In the genomic region with DNA sequence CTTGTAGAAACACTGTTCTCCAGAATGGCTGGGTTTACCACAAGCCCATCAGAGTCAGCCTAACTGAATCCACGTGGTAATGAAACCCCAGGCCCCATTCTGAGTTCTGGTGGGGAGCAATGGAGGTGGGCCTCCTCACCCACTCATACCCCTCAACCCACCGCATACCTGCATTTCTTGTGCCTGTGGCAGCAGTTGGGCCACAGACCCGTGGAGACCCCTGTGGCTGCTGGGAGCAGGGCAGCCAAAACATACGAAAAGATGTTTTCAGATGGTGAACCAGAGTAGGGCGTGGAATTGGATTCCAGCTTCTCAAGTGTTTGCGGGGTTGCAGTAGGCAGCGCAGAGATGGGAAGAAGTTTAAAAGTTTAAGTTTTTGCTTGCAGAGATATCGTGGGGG, we compare ENCODE assay signal across 1 cellular context.
TF ChIP-seq lines count a peak whose summit lies in the region.

No MANE protein-coding gene starts in this region.

TF ChIP-seq in WTC11, 78 proteins besides CTCF, POLR2A, EP300 and RAD21:
- TF ChIP-seq, protein P1, sequence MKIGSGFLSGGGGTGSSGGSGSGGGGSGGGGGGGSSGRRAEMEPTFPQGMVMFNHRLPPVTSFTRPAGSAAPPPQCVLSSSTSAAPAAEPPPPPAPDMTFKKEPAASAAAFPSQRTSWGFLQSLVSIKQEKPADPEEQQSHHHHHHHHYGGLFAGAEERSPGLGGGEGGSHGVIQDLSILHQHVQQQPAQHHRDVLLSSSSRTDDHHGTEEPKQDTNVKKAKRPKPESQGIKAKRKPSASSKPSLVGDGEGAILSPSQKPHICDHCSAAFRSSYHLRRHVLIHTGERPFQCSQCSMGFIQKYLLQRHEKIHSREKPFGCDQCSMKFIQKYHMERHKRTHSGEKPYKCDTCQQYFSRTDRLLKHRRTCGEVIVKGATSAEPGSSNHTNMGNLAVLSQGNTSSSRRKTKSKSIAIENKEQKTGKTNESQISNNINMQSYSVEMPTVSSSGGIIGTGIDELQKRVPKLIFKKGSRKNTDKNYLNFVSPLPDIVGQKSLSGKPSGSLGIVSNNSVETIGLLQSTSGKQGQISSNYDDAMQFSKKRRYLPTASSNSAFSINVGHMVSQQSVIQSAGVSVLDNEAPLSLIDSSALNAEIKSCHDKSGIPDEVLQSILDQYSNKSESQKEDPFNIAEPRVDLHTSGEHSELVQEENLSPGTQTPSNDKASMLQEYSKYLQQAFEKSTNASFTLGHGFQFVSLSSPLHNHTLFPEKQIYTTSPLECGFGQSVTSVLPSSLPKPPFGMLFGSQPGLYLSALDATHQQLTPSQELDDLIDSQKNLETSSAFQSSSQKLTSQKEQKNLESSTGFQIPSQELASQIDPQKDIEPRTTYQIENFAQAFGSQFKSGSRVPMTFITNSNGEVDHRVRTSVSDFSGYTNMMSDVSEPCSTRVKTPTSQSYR (CRISPR knock-in tag; IDR thresholded peaks at IDR 0.05) = no peak
- TF ChIP-seq GABPB1 (CRISPR knock-in tag; IDR thresholded peaks at IDR 0.05) (no peak), NFE2L1 (CRISPR knock-in tag; IDR thresholded peaks at IDR 0.05) (no peak), SMAD4 (CRISPR knock-in tag; IDR thresholded peaks at IDR 0.05) (no peak), FOXP1 (CRISPR knock-in tag; IDR thresholded peaks at IDR 0.05; ENCODE audit: borderline replicate concordance) (no peak), MYBL2 (CRISPR knock-in tag; IDR thresholded peaks at IDR 0.05) (no peak), ZNF671 (CRISPR knock-in tag; IDR thresholded peaks at IDR 0.05) (no peak), ZNF138 (CRISPR knock-in tag; conservative IDR thresholded peaks at IDR 0.05) (no peak), TEAD1 (CRISPR knock-in tag; IDR thresholded peaks at IDR 0.05) (no peak), KAT7 (CRISPR knock-in tag; IDR thresholded peaks at IDR 0.05; ENCODE audit: borderline replicate concordance) (no peak), MXD4 (CRISPR knock-in tag; IDR thresholded peaks at IDR 0.05; ENCODE audit: borderline replicate concordance) (no peak), ZNF416 (CRISPR knock-in tag; IDR thresholded peaks at IDR 0.05) (no peak), GTF2I (CRISPR knock-in tag; conservative IDR thresholded peaks at IDR 0.05) (no peak), CREB1 (CRISPR knock-in tag; IDR thresholded peaks at IDR 0.05) (no peak), JUN (CRISPR knock-in tag; IDR thresholded peaks at IDR 0.05) (no peak)
- TF ChIP-seq, protein P2, sequence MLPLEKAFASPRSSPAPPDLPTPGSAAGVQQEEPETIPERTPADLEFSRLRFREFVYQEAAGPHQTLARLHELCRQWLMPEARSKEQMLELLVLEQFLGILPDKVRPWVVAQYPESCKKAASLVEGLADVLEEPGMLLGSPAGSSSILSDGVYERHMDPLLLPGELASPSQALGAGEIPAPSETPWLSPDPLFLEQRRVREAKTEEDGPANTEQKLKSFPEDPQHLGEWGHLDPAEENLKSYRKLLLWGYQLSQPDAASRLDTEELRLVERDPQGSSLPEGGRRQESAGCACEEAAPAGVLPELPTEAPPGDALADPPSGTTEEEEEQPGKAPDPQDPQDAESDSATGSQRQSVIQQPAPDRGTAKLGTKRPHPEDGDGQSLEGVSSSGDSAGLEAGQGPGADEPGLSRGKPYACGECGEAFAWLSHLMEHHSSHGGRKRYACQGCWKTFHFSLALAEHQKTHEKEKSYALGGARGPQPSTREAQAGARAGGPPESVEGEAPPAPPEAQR (CRISPR knock-in tag; IDR thresholded peaks at IDR 0.05) = no peak
- TF ChIP-seq, protein P3, sequence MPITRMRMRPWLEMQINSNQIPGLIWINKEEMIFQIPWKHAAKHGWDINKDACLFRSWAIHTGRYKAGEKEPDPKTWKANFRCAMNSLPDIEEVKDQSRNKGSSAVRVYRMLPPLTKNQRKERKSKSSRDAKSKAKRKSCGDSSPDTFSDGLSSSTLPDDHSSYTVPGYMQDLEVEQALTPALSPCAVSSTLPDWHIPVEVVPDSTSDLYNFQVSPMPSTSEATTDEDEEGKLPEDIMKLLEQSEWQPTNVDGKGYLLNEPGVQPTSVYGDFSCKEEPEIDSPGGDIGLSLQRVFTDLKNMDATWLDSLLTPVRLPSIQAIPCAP (CRISPR knock-in tag; IDR thresholded peaks at IDR 0.05) = no peak
- TF ChIP-seq, protein P4, sequence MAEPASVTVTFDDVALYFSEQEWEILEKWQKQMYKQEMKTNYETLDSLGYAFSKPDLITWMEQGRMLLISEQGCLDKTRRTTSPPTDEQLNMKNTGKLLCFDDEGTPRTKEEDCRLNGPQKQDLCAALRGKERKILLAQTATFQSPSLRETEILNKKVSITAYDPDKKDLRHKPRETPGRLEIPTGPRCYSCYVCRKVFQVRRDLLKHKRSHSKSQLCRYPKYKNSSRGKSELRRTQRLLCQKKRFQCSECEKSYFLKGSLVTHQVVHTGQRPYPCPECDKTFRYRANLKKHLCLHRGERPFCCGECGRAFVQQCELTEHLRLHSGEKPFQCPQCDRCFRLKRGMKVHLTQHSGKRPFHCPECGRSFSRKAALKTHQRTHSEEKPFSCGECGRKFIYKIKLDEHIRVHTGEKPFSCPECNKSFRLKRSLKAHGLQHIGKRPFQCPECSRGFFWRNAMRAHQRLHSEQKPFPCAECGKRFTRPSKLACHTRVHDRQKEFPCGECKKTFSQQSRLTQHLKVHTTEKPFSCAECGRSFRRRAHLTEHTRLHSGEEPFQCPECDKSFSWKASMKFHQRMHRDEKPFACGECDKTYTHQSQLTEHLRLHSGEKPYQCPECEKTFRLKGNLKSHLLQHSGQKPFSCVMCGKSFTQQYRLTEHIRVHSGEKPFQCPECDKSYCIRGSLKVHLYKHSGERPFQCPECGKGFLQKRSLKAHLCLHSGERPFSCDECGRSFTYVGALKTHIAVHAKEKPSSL (CRISPR knock-in tag; conservative IDR thresholded peaks at IDR 0.05) = no peak
- TF ChIP-seq, protein P5, sequence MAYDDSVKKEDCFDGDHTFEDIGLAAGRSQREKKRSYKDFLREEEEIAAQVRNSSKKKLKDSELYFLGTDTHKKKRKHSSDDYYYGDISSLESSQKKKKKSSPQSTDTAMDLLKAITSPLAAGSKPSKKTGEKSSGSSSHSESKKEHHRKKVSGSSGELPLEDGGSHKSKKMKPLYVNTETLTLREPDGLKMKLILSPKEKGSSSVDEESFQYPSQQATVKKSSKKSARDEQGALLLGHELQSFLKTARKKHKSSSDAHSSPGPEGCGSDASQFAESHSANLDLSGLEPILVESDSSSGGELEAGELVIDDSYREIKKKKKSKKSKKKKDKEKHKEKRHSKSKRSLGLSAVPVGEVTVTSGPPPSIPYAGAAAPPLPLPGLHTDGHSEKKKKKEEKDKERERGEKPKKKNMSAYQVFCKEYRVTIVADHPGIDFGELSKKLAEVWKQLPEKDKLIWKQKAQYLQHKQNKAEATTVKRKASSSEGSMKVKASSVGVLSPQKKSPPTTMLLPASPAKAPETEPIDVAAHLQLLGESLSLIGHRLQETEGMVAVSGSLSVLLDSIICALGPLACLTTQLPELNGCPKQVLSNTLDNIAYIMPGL (CRISPR knock-in tag; IDR thresholded peaks at IDR 0.05) = no peak
TF ChIP-seq in WTC11: peak in this region for 0.
